ENCODE assay signal across 17 cellular contexts in genomic region chr13:71079638-71080037, GRCh38.
"Had no signal": no experiment of that assay in that cellular context is flagged by ENCODE, and none has a peak within 500 bp of the region (broad histone marks: within the 10 kb centered on the region; RNA-seq: fewer than 3 reads in every experiment).

No MANE protein-coding gene starts in this region.

- H3K27me3 Mint-ChIP-seq: activated CD4-positive, alpha-beta T cell treated with anti-CD3 and anti-CD28 coated beads, Interleukin-2, amount 10 ng/mL, durations not matched to agents 7 days and 5 days; progenitor cell of endocrine pancreas; T-cell had no signal

- ATAC-seq: activated T-cell treated with anti-CD3 and anti-CD28 coated beads, Interleukin-2, amount 50 U/mL, for 4 hours; left lobe of liver; T-cell had no signal

- H3K36me3 Mint-ChIP-seq: T-cell had no signal

- H3K4me1 Mint-ChIP-seq: activated CD4-positive, alpha-beta T cell treated with anti-CD3 and anti-CD28 coated beads, Interleukin-2, amount 10 ng/mL, durations not matched to agents 7 days and 5 days; T-cell had no signal

- H3K4me3 Mint-ChIP-seq: activated CD4-positive, alpha-beta T cell treated with anti-CD3 and anti-CD28 coated beads, Interleukin-2, amount 10 ng/mL, durations not matched to agents 7 days and 5 days; activated T-cell treated with anti-CD3 and anti-CD28 coated beads, Interleukin-2, amount 50 U/mL, for 4 hours; nephron; T-cell had no signal

- H3K27ac Mint-ChIP-seq: activated CD4-positive, alpha-beta T cell treated with anti-CD3 and anti-CD28 coated beads, Interleukin-2, amount 10 ng/mL, durations not matched to agents 7 days and 5 days; progenitor cell of endocrine pancreas; T-cell had no signal

- H3K9me3 Mint-ChIP-seq: activated CD4-positive, alpha-beta T cell treated with anti-CD3 and anti-CD28 coated beads, Interleukin-2, amount 10 ng/mL, durations not matched to agents 7 days and 5 days; activated T-cell treated with anti-CD3 and anti-CD28 coated beads, Interleukin-2, amount 50 U/mL, for 4 hours; nephron had no signal

- DNase-seq: activated CD4-positive, alpha-beta T cell treated with anti-CD3 and anti-CD28 coated beads, Interleukin-2, amount 10 ng/mL, durations not matched to agents 7 days and 5 days; activated CD8-positive, alpha-beta memory T cell treated with anti-CD3 and anti-CD28 coated beads, Interleukin-2, amount 50 U/mL, for 4 hours; activated effector memory CD4-positive, alpha-beta T cell treated with Interleukin-2 at 50 U/mL for 16 hours; activated naive CD4-positive, alpha-beta T cell treated with anti-CD3 and anti-CD28 coated beads, Interleukin-2, amount 50 U/mL, for 16 hours; activated T-cell treated with anti-CD3 and anti-CD28 coated beads, Interleukin-2, amount 50 U/mL, for 4 hours; aorta; dorsolateral prefrontal cortex; foreskin fibroblast; hippocampal formation; stimulated activated CD4-positive, alpha-beta T cell treated with anti-CD3 and anti-CD28 coated beads, Interleukin-2, amount 100 ng/mL, for 24 hours; stimulated activated naive CD4-positive, alpha-beta T cell treated with Interleukin-2 at 50 U/mL for 16 hours; T-cell; T-helper 9 cell; tibial artery had no signal
